In the genomic region with DNA sequence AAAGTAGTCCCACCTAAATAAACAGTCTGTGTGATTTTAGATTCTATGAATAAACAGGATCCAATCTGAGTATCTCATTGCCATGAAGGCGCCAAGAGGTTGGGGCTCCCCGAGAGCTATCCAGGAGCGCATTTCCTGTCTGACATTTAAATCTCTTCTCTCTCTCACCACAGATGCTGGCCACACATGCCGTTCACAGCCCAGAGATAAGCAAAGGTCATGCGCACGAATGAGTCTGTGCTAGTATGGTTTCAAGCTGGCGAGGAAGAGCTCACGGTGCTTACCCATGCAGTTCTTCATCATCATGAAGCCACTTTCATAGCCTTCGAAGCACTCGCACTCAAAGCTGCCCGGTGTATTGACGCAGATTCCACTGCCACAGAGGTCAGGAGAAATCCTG, we compare ENCODE assay signal across 22 cellular contexts.
"Had no signal": no experiment of that assay in that cellular context is flagged by ENCODE, and none has a peak within 500 bp of the region (broad histone marks: within the 10 kb centered on the region; RNA-seq: fewer than 3 reads in every experiment).

No MANE protein-coding gene starts in this region.

- DNase-seq: dermis blood vessel endothelial cell; effector memory CD4-positive, alpha-beta T cell; erythroblast; esophagus squamous epithelium; foreskin melanocyte; glutamatergic neuron; lower lobe of right lung; naive thymus-derived CD8-positive, alpha-beta T cell; pancreas; sigmoid colon; stimulated activated CD4-positive, alpha-beta T cell treated with anti-CD3 and anti-CD28 coated beads, Interleukin-2, amount 100 ng/mL, for 24 hours; stimulated activated CD4-positive, alpha-beta T cell treated with anti-CD3 and anti-CD28 coated beads, Interleukin-4, amount 100 ng/mL, for 24 hours; stimulated activated naive CD4-positive, alpha-beta T cell treated with Interleukin-2 at 50 U/mL for 16 hours; stomach; thyroid gland; trophoblast cell had no signal

- H3K4me1 Mint-ChIP-seq: naive thymus-derived CD8-positive, alpha-beta T cell; stimulated activated effector memory CD8-positive, alpha-beta T cell treated with anti-CD3 and anti-CD28 coated beads, Interleukin-12 subunit alpha, Interleukin-12 subunit beta, amount 100 ng/mL, for 72 hours had no signal

- H3K36me3 ChIP-seq: esophagus squamous epithelium, lower lobe of right lung, pancreas, sigmoid colon, thyroid gland, vagina had no signal

- H3K36me3 Mint-ChIP-seq: naive thymus-derived CD8-positive, alpha-beta T cell; stimulated activated effector memory CD8-positive, alpha-beta T cell treated with anti-CD3 and anti-CD28 coated beads, Interleukin-12 subunit alpha, Interleukin-12 subunit beta, amount 100 ng/mL, for 72 hours had no signal

- H3K27ac ChIP-seq: coronary artery, esophagus squamous epithelium, lower lobe of right lung, neutrophil, pancreas, sigmoid colon, stomach, thyroid gland, vagina had no signal

- H3K27me3 ChIP-seq: esophagus squamous epithelium, neutrophil, sigmoid colon, stomach, thyroid gland, vagina had no signal

- ATAC-seq: left lobe of liver; lower lobe of right lung; naive thymus-derived CD8-positive, alpha-beta T cell; pancreas had no signal

- H3K27ac Mint-ChIP-seq: naive thymus-derived CD8-positive, alpha-beta T cell; progenitor cell of endocrine pancreas; stimulated activated effector memory CD8-positive, alpha-beta T cell treated with anti-CD3 and anti-CD28 coated beads, Interleukin-12 subunit alpha, Interleukin-12 subunit beta, amount 100 ng/mL, for 72 hours had no signal

- H3K4me3 Mint-ChIP-seq: naive thymus-derived CD8-positive, alpha-beta T cell; stimulated activated effector memory CD8-positive, alpha-beta T cell treated with anti-CD3 and anti-CD28 coated beads, Interleukin-12 subunit alpha, Interleukin-12 subunit beta, amount 100 ng/mL, for 72 hours had no signal

- H3K9me3 ChIP-seq: esophagus squamous epithelium, lower lobe of right lung, neutrophil, pancreas, sigmoid colon, stomach, thyroid gland, vagina had no signal

- H3K4me3 ChIP-seq: coronary artery, esophagus squamous epithelium, lower lobe of right lung, pancreas, sigmoid colon, stomach, thyroid gland, vagina had no signal

- H3K27me3 Mint-ChIP-seq: progenitor cell of endocrine pancreas had no signal

- H3K4me1 ChIP-seq: esophagus squamous epithelium, lower lobe of right lung, pancreas, sigmoid colon, stomach, thyroid gland, vagina had no signal
